11 cellular contexts compared by ENCODE assay signal in the genomic region with DNA sequence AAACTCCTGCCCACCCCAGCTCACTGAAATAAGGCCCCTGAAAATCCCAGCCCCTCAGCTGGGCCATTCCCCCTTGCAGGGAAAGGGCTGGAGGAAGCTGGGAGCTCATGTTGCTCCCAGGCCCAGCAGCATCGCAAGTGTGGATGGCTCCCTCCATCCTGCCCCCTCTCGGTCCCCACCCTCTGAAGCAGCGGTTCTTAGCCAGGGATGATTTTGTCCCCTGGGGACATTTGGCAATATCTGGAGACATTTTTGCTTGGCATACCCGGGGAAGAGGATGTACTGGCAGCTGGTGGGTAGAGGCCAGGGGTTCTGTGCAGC. TPM values are rescaled to one million over a fixed set of nuclear protein-coding genes. Genes with fewer than 3 reads are reported as not detected.
DNase-seq lines count a peak whose midpoint lies in the region; ATAC-seq and TF ChIP-seq lines count a peak whose summit lies in the region.
"Had no signal": no experiment of that assay in that cellular context is flagged by ENCODE, and none has a peak within 500 bp of the region (broad histone marks: within the 10 kb centered on the region; RNA-seq: fewer than 3 reads in every experiment).

No MANE protein-coding gene starts in this region.

- no peaks in the 10 kb centered on the region for H3K4me1 ChIP-seq in mammary epithelial cell (ENCODE audit: insufficient read depth, low read length)
- peaks cover 14% of the 10 kb centered on the region for H3K4me1 ChIP-seq in BLaER1

- H3K4me3 ChIP-seq in mammary epithelial cell (replicated peaks in 1 of 3; ENCODE audit: insufficient read depth in 1 of 3, low read depth in 2 of 3, low read length in 3 of 3) (no peak overlapping the region), BLaER1 (no peak overlapping the region)

- H3K4me3 Mint-ChIP-seq in MCF 10A (ENCODE audit: unreplicated experiment) = no peak overlapping the region
- H3K4me3 Mint-ChIP-seq: CD14-positive monocyte, H9 had no signal

- H3K4me2 ChIP-seq in mammary epithelial cell (ENCODE audit: insufficient read depth, low read depth, low read length) (no peak overlapping the region), BLaER1 (no peak overlapping the region)

- intact Hi-C loops in MCF 10A (cut with micrococcal nuclease) (loop anchor here (1.0 to 10.0 kb wide), 4 partner anchors 112 to 392 kb away; a partner anchor contains a TSS), mammary epithelial cell (cut with micrococcal nuclease) (loop anchor here (1.0 to 5.0 kb wide), 5 partner anchors 119 to 392 kb away; a partner anchor contains a TSS), left colon (cut with DNase I, micrococcal nuclease) (loop anchor here in 1 of 2 donors (5.0 kb wide), 2 partner anchors 324 to 394 kb away; no protein-coding TSS in a partner anchor)

- BruUV-seq in MCF 10A (replicated peaks; lab: Mats Ljungman, UMichigan) (no TSS peak), mammary epithelial cell (replicated peaks; lab: Mats Ljungman, UMichigan) (no TSS peak)

- H3K27ac Mint-ChIP-seq in MCF 10A (ENCODE audit: low read depth, unreplicated experiment) = peak overlapping the region; percentile 59

- POLR2A ChIA-PET in MCF 10A (lab: Yijun Ruan, JAX) (interaction anchor here (0.6 to 2.3 kb wide), 10 partner anchors 79 to 318 kb away, joined by 3 to 15 read pairs (median 4); no protein-coding TSS in a partner anchor), RWPE1 (lab: Yijun Ruan, JAX; ENCODE audit: low non-redundant PET) (no interaction called here)

- no peaks in the 10 kb centered on the region for H4K20me1 ChIP-seq in mammary epithelial cell (ENCODE audit: insufficient read depth, low read length)
- no peaks in the 10 kb centered on the region for H4K20me1 ChIP-seq in BLaER1

- H3K9me3 ChIP-seq in mammary epithelial cell (replicated peaks; ENCODE audit: insufficient read depth, low read length) (peaks cover 6% of the 10 kb centered on the region), BLaER1 (peaks cover 18% of the 10 kb centered on the region)

- H3K9me3 Mint-ChIP-seq in MCF 10A (ENCODE audit: unreplicated experiment) = peaks cover 8% of the 10 kb centered on the region

- WGBS in mammary epithelial cell (ENCODE audit: low coverage, missing lambda C conversion rate) = 39% methylated on average over 4 of the region's 4 CpGs

- H3K27me3 ChIP-seq in mammary epithelial cell (ENCODE audit: insufficient read depth, low read length) (no peaks in the 10 kb centered on the region), BLaER1 (no peaks in the 10 kb centered on the region)

- H3K27ac ChIP-seq in mammary epithelial cell (ENCODE audit: insufficient read depth, low read depth, low read length) (no peak overlapping the region), BLaER1 (no peak overlapping the region), RWPE1 (peak overlapping the region; percentile 76)

- H3K27me3 Mint-ChIP-seq in MCF 10A (ENCODE audit: insufficient read depth, unreplicated experiment) = no peaks in the 10 kb centered on the region

- CTCF ChIA-PET in MCF 10A (lab: Yijun Ruan, JAX) = interaction anchor here (0.5 to 2.2 kb wide), 25 partner anchors 9 to 653 kb away, joined by 3 to 9 read pairs (median 4); no protein-coding TSS in a partner anchor
- CTCF ChIA-PET in mammary epithelial cell (lab: Charles Lee; ENCODE audit: low non-redundant PET) = no interaction called here
- CTCF ChIA-PET in RWPE1 (lab: Yijun Ruan, JAX) = interaction anchor here (0.6 to 1.1 kb wide), 3 partner anchors 213 to 449 kb away, joined by 3 to 4 read pairs (median 3); no protein-coding TSS in a partner anchor

- TF ChIP-seq CTCF in MCF 10A (IDR thresholded peaks at IDR 0.05; ENCODE audit: unreplicated experiment) (no peak), mammary epithelial cell (conservative IDR thresholded peaks at IDR 0.05 in 1 of 2, IDR thresholded peaks at IDR 0.05 in 1 of 2; ENCODE audit: extremely low read depth in 1 of 2, insufficient read depth in 1 of 2, low read depth in 1 of 2, low read length in 2 of 2) (no peak), RWPE1 (conservative IDR thresholded peaks at IDR 0.05; ENCODE audit: low read depth) (no peak)

- dilution Hi-C loops in mammary epithelial cell (cut with HindIII; ENCODE audit: low sequenced_read_pairs) = no loop called here

- DNase-seq in MCF 10A (ENCODE audit: unreplicated experiment) (no peak), mammary epithelial cell (no peak), RWPE1 (ENCODE audit: low spot score) (no peak), left colon (no peak), kidney tubule cell (ENCODE audit: low spot score) (no peak)
- DNase-seq: NCI-H2171 had no signal

- H3K36me3 ChIP-seq in mammary epithelial cell (ENCODE audit: insufficient read depth, low read length) (no peaks in the 10 kb centered on the region), BLaER1 (no peaks in the 10 kb centered on the region)

- ATAC-seq in left colon (peak; percentile 10), GM21619 (IDR thresholded peaks at IDR 0.05; ENCODE audit: unreplicated experiment) (no peak), GM19455 (IDR thresholded peaks at IDR 0.05; ENCODE audit: unreplicated experiment) (no peak)

- H3K36me3 Mint-ChIP-seq in MCF 10A (ENCODE audit: insufficient read depth, unreplicated experiment) = peaks cover 6% of the 10 kb centered on the region
- H3K36me3 Mint-ChIP-seq: CD14-positive monocyte had no signal

- no peaks in the 10 kb centered on the region for H3K79me2 ChIP-seq in mammary epithelial cell (ENCODE audit: insufficient read depth, low read length)

- H2AFZ ChIP-seq in mammary epithelial cell (ENCODE audit: low read depth, low read length) = no peak overlapping the region

- H3K4me1 Mint-ChIP-seq in MCF 10A (ENCODE audit: insufficient read depth, unreplicated experiment) = peaks cover 6% of the 10 kb centered on the region

- in situ Hi-C loops in mammary epithelial cell (cut with MboI; ENCODE audit: low sequenced_read_pairs in 2 of 2) = loop anchor here in 1 of 2 donors (25.0 kb wide), 1 partner anchor 614 kb away; no protein-coding TSS in a partner anchor

- H3K9ac ChIP-seq in mammary epithelial cell (ENCODE audit: insufficient read depth, low read length) (no peak overlapping the region), BLaER1 (0 out of 2 replicates have a peak overlapping the region, but pooled peaks have one; percentile 24)

RNA-seq across cellular contexts. Expression of a gene that starts 56.8 kb away (rescaled TPM):
- 79.9 and 116 TPM in 2 replicates for total RNA-seq in MCF 10A (2022)
- total RNA-seq in mammary epithelial cell = 10 to 100 TPM; 30.7 to 82.7 TPM
- polyA plus RNA-seq in mammary epithelial cell = 62.9 TPM
- 38.8 TPM for polyA minus RNA-seq in mammary epithelial cell
- total RNA-seq in left colon = 10 to 100 TPM; 31.8 to 40.6 TPM
